10 cellular contexts compared by ENCODE assay signal in genomic region chr7:32888505-32888904, GRCh38. TPM values are rescaled to one million over a fixed set of nuclear protein-coding genes. Genes with fewer than 3 reads are reported as not detected.
A peak's percentile ranks its signal among the peaks of the same experiment; 100 is the strongest.
DNase-seq lines count a peak whose midpoint lies in the region; ATAC-seq and TF ChIP-seq lines count a peak whose summit lies in the region.
"Had no signal": no experiment of that assay in that cellular context is flagged by ENCODE, and none has a peak within 500 bp of the region (broad histone marks: within the 10 kb centered on the region; RNA-seq: fewer than 3 reads in every experiment).

No MANE protein-coding gene starts in this region.

- intact Hi-C loops in MCF 10A (cut with micrococcal nuclease) (no loop called here), breast epithelium (cut with DNase I; ENCODE audit: low total_unique reads) (loop anchor here (10.0 kb wide), 1 partner anchor 584 kb away; no protein-coding TSS in a partner anchor), uterus (cut with DNase I; ENCODE audit: low total_unique reads) (no loop called here), adrenal gland (cut with DNase I) (no loop called here)
- intact Hi-C loops in activated CD8-positive, alpha-beta T cell treated with anti-CD3 and anti-CD28 coated beads for 36 hours (cut with micrococcal nuclease) = no loop called here

- no peaks in the 10 kb centered on the region for H3K27me3 ChIP-seq in breast epithelium
- H3K27me3 ChIP-seq in uterus = no peaks in the 10 kb centered on the region
- no peaks in the 10 kb centered on the region for H3K27me3 ChIP-seq in SJCRH30
- no peaks in the 10 kb centered on the region for H3K27me3 ChIP-seq in adrenal gland
- H3K27me3 ChIP-seq: BE2C had no signal

- TF ChIP-seq CTCF in MCF 10A (IDR thresholded peaks at IDR 0.05; ENCODE audit: unreplicated experiment) (no peak), breast epithelium (IDR thresholded peaks at IDR 0.05) (no peak), uterus (IDR thresholded peaks at IDR 0.05) (no peak), adrenal gland (IDR thresholded peaks at IDR 0.05) (no peak)
- no peak for TF ChIP-seq CTCF in activated CD8-positive, alpha-beta T cell treated with anti-CD3 and anti-CD28 coated beads for 36 hours (IDR thresholded peaks at IDR 0.05)

- no TSS peak for BruUV-seq in MCF 10A (replicated peaks; lab: Mats Ljungman, UMichigan)

- no peak for TF ChIP-seq POLR2A in breast epithelium (IDR thresholded peaks at IDR 0.05)
- no peak for TF ChIP-seq POLR2A in uterus (IDR thresholded peaks at IDR 0.05)
- TF ChIP-seq POLR2A in adrenal gland (IDR thresholded peaks at IDR 0.05) = no peak

- CTCF ChIA-PET in MCF 10A (lab: Yijun Ruan, JAX) = interaction anchor here (1.1 to 2.5 kb wide), 3 partner anchors 53 to 220 kb away, joined by 3 to 11 read pairs (median 7); no protein-coding TSS in a partner anchor
- CTCF ChIA-PET in activated CD8-positive, alpha-beta T cell treated with anti-CD3 and anti-CD28 coated beads for 36 hours (lab: Charles Lee) = interaction anchor here (1.0 to 7.1 kb wide), 3 partner anchors 42 to 221 kb away, joined by 3 to 57 read pairs (median 4); partner anchors contain the start of gene RP9

- H3K4me1 Mint-ChIP-seq in MCF 10A (ENCODE audit: insufficient read depth, unreplicated experiment) = peaks cover 34% of the 10 kb centered on the region
- peaks cover 56% of the 10 kb centered on the region for H3K4me1 Mint-ChIP-seq in activated CD8-positive, alpha-beta T cell treated with anti-CD3 and anti-CD28 coated beads for 36 hours (ENCODE audit: low read depth)
- H3K4me1 Mint-ChIP-seq in naive thymus-derived CD8-positive, alpha-beta T cell = peaks cover 32 to 75% (median 70%) of the 10 kb centered on the region in 4 donors

- H3K9me3 ChIP-seq in breast epithelium (no peaks in the 10 kb centered on the region), uterus (no peaks in the 10 kb centered on the region), SJCRH30 (replicated peaks) (no peaks in the 10 kb centered on the region), adrenal gland (replicated peaks in 1 of 3) (no peaks in the 10 kb centered on the region)
- H3K9me3 ChIP-seq: BE2C had no signal

- no peaks in the 10 kb centered on the region for H3K27me3 Mint-ChIP-seq in MCF 10A (ENCODE audit: insufficient read depth, unreplicated experiment)
- H3K27me3 Mint-ChIP-seq in activated CD8-positive, alpha-beta T cell treated with anti-CD3 and anti-CD28 coated beads for 36 hours = no peaks in the 10 kb centered on the region
- H3K27me3 Mint-ChIP-seq in naive thymus-derived CD8-positive, alpha-beta T cell = no peaks in the 10 kb centered on the region

- H3K27ac ChIP-seq in breast epithelium (peak overlapping the region in 1 of 2 donors; percentile 99), uterus (peak overlapping the region; percentile 8 to 100), SJCRH30 (no peak overlapping the region), adrenal gland (no peak overlapping the region)

- H3K27ac Mint-ChIP-seq in MCF 10A (ENCODE audit: low read depth, unreplicated experiment) = peak overlapping the region; percentile 99
- H3K27ac Mint-ChIP-seq in activated CD8-positive, alpha-beta T cell treated with anti-CD3 and anti-CD28 coated beads for 36 hours = peak overlapping the region; percentile 57
- peak overlapping the region; percentile 71 to 100 (median 98) for H3K27ac Mint-ChIP-seq in naive thymus-derived CD8-positive, alpha-beta T cell

- DNase-seq in MCF 10A (ENCODE audit: unreplicated experiment) (no peak), breast epithelium (ENCODE audit: low spot score in 2 of 2) (no peak), uterus (no peak), SJCRH30 (no peak), adrenal gland (no peak)
- no peak for DNase-seq in activated CD8-positive, alpha-beta T cell treated with anti-CD3 and anti-CD28 coated beads for 36 hours
- no peak for DNase-seq in naive thymus-derived CD8-positive, alpha-beta T cell
- DNase-seq: BE2C, cerebellar nuclear complex had no signal

- no peak for ATAC-seq in activated CD8-positive, alpha-beta T cell treated with anti-CD3 and anti-CD28 coated beads for 36 hours
- no peak for ATAC-seq in naive thymus-derived CD8-positive, alpha-beta T cell
- ATAC-seq in GM21390 (IDR thresholded peaks at IDR 0.05; ENCODE audit: unreplicated experiment) = no peak

- POLR2A ChIA-PET in MCF 10A (lab: Yijun Ruan, JAX) = interaction anchor here (6.2 to 7.8 kb wide), 2 partner anchors 55 to 69 kb away, joined by 92 to 107 read pairs; partner anchors contain the start of gene FKBP9
- POLR2A ChIA-PET in activated CD8-positive, alpha-beta T cell treated with anti-CD3 and anti-CD28 coated beads for 36 hours (lab: Charles Lee) = interaction anchor here (1.2 kb wide), 1 partner anchor 13 kb away, joined by 3 read pairs; no protein-coding TSS in a partner anchor
- POLR2A ChIA-PET in naive thymus-derived CD8-positive, alpha-beta T cell (lab: Charles Lee) = interaction anchor here (0.6 to 1.3 kb wide), 3 partner anchors 18 to 399 kb away, joined by 3 to 7 read pairs (median 3); no protein-coding TSS in a partner anchor

- peak overlapping the region; percentile 93 for H3K4me3 Mint-ChIP-seq in MCF 10A (ENCODE audit: unreplicated experiment)
- H3K4me3 Mint-ChIP-seq in activated CD8-positive, alpha-beta T cell treated with anti-CD3 and anti-CD28 coated beads for 36 hours = peak overlapping the region; percentile 28
- peak overlapping the region; percentile 41 to 97 (median 91) for H3K4me3 Mint-ChIP-seq in naive thymus-derived CD8-positive, alpha-beta T cell

- H3K4me3 ChIP-seq in breast epithelium (no peak overlapping the region), uterus (no peak overlapping the region), SJCRH30 (no peak overlapping the region), adrenal gland (no peak overlapping the region)

- H3K36me3 ChIP-seq in breast epithelium (no peaks in the 10 kb centered on the region), uterus (no peaks in the 10 kb centered on the region), SJCRH30 (peaks cover 3% of the 10 kb centered on the region; the same call in 1 of the 2 replicates), adrenal gland (replicated peaks in 1 of 2) (no peaks in the 10 kb centered on the region)
- H3K36me3 ChIP-seq: BE2C had no signal

- H3K36me3 Mint-ChIP-seq in MCF 10A (ENCODE audit: insufficient read depth, unreplicated experiment) = peaks cover 6% of the 10 kb centered on the region
- peaks cover 13% of the 10 kb centered on the region for H3K36me3 Mint-ChIP-seq in activated CD8-positive, alpha-beta T cell treated with anti-CD3 and anti-CD28 coated beads for 36 hours (ENCODE audit: low read depth)
- H3K36me3 Mint-ChIP-seq in naive thymus-derived CD8-positive, alpha-beta T cell = peaks cover 0 to 11% (median 0%) of the 10 kb centered on the region in 3 donors

- no peaks in the 10 kb centered on the region for H3K9me3 Mint-ChIP-seq in MCF 10A (ENCODE audit: unreplicated experiment)
- H3K9me3 Mint-ChIP-seq in activated CD8-positive, alpha-beta T cell treated with anti-CD3 and anti-CD28 coated beads for 36 hours = no peaks in the 10 kb centered on the region
- no peaks in the 10 kb centered on the region for H3K9me3 Mint-ChIP-seq in naive thymus-derived CD8-positive, alpha-beta T cell

- 82 to 95% (median 92%) methylated on average over 6 of the region's 6 CpGs for WGBS in adrenal gland, 4 donors

- peaks cover 3 to 14% of the 10 kb centered on the region in 2 donors for H3K4me1 ChIP-seq in breast epithelium
- peaks cover 5 to 6% of the 10 kb centered on the region in 2 donors for H3K4me1 ChIP-seq in uterus
- H3K4me1 ChIP-seq in SJCRH30 = peaks cover 9% of the 10 kb centered on the region
- peaks cover 46 to 64% of the 10 kb centered on the region in 2 donors for H3K4me1 ChIP-seq in adrenal gland (replicated peaks in 1 of 2)

RNA-seq across cellular contexts. Expression of gene KBTBD2, which starts 3.1 kb away (rescaled TPM):
- total RNA-seq in MCF 10A (2022) = 27.2 and 27.4 TPM in 2 replicates
- 10 to 100 TPM; 36.7 to 55.9 (median 38.9) TPM for total RNA-seq in breast epithelium
- 10 to 100 TPM; 22.4 to 23.0 TPM for total RNA-seq in activated CD8-positive, alpha-beta T cell treated with anti-CD3 and anti-CD28 coated beads for 36 hours
- total RNA-seq in naive thymus-derived CD8-positive, alpha-beta T cell = 10 to 100 TPM; 58.5 to 64.6 TPM
- polyA plus RNA-seq in naive thymus-derived CD8-positive, alpha-beta T cell = 10 to 100 TPM; 15.7 to 24.7 (median 16.2) TPM
- 10 to 100 TPM; 14.1 to 96.1 (median 38.9) TPM for total RNA-seq in uterus
- total RNA-seq in SJCRH30 (2014; rRNA removed; shearing (Covaris generic)) = 50.7 and 51.4 TPM in 2 replicates
- 10 to 100 TPM; 17.9 to 32.5 (median 25.8) TPM for total RNA-seq in adrenal gland
- 10 to 100 TPM; 16.0 to 29.6 (median 20.2) TPM for polyA plus RNA-seq in adrenal gland

Comparison
In these comparisons a context has a peak if more than half of its experiments do, and no peak if none do; other contexts are left out.
1. H3K4me3 Mint-ChIP-seq: peak in every context shown above with its lines; median percentile 93 in MCF 10A; 91 in naive thymus-derived CD8-positive, alpha-beta T cell; 28 in activated CD8-positive, alpha-beta T cell treated with anti-CD3 and anti-CD28 coated beads for 36 hours.
2. H3K27ac ChIP-seq: peak in uterus (2 of 2); none in SJCRH30 (single experiment) and adrenal gland (0 of 5).
3. Peak in every context shown above with its lines, with median percentiles within 50 percentile points of each other: H3K27ac Mint-ChIP-seq.